Comparison of ENCODE assay signal across 16 cellular contexts in the genomic region with DNA sequence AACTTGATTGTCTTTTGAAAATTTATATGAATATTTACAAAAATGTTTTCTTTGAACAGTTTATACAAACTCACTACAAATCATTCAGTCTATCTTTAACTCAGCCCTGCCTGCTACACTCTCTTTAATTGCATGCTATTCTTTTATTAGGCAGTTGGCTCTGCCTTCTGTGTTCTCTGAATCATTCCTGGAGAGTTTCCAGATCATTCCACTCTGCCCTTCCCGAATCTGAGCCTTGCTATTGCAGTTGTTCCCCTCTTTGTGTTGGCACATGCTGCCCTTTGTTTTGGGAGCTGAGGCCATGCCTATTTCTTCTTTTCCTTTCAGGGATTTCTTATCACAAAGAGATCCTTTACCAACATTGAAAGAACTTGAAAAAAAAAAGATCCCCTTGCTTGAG. TPM values are rescaled to one million over a fixed set of nuclear protein-coding genes. Genes with fewer than 3 reads are reported as not detected.
DNase-seq lines count a peak whose midpoint lies in the region; ATAC-seq and TF ChIP-seq lines count a peak whose summit lies in the region.
"Had no signal": no experiment of that assay in that cellular context is flagged by ENCODE, and none has a peak within 500 bp of the region (broad histone marks: within the 10 kb centered on the region; RNA-seq: fewer than 3 reads in every experiment).

No MANE protein-coding gene starts in this region.

- no peaks in the 10 kb centered on the region for H4K20me1 ChIP-seq in PC-3 (ENCODE audit: low read length)
- H4K20me1 ChIP-seq in osteoblast (ENCODE audit: insufficient read depth, low read length) = no peaks in the 10 kb centered on the region
- H4K20me1 ChIP-seq: BLaER1 had no signal

- in situ Hi-C loops in G401 (cut with HindIII; ENCODE audit: low sequenced_read_pairs) = no loop called here

- H3K9ac ChIP-seq in PC-3 (ENCODE audit: low read length) = no peak overlapping the region
- H3K9ac ChIP-seq: BLaER1 had no signal

- H3K79me2 ChIP-seq in PC-3 (ENCODE audit: low read length) (no peaks in the 10 kb centered on the region), osteoblast (ENCODE audit: insufficient read depth, low read length) (no peaks in the 10 kb centered on the region)

- no peaks in the 10 kb centered on the region for H3K36me3 ChIP-seq in PC-3 (ENCODE audit: low read depth, low read length)
- H3K36me3 ChIP-seq in osteoblast (ENCODE audit: insufficient read depth, low read length) = no peaks in the 10 kb centered on the region
- H3K36me3 ChIP-seq in mucosa of descending colon (ENCODE audit: low read depth) = no peaks in the 10 kb centered on the region
- H3K36me3 ChIP-seq: ascending aorta, BLaER1 had no signal

- no peaks in the 10 kb centered on the region for H3F3A ChIP-seq in PC-3 (ENCODE audit: low read length, unreplicated experiment)

- H3K27me3 ChIP-seq in PC-3 (ENCODE audit: low read length) = no peaks in the 10 kb centered on the region
- no peaks in the 10 kb centered on the region for H3K27me3 ChIP-seq in osteoblast (ENCODE audit: insufficient read depth, low read length)
- H3K27me3 ChIP-seq: ascending aorta, BLaER1 had no signal

- H3K27me3 Mint-ChIP-seq in activated T-cell treated with anti-CD3 and anti-CD28 coated beads, Interleukin-2, amount 50 U/mL, for 4 hours (ENCODE audit: low read depth) = no peaks in the 10 kb centered on the region
- H3K27me3 Mint-ChIP-seq: naive B cell had no signal

- no peaks in the 10 kb centered on the region for H3K9me2 ChIP-seq in PC-3 (replicated peaks; ENCODE audit: low read length)

- TF ChIP-seq CTCF in PC-3 (conservative IDR thresholded peaks at IDR 0.05; ENCODE audit: low read depth, low read length) (no peak), osteoblast (IDR thresholded peaks at IDR 0.05; ENCODE audit: extremely low read depth, low read depth, low read length) (no peak), mucosa of descending colon (IDR thresholded peaks at IDR 0.05) (no peak)

- CTCF ChIA-PET in PC-3 (lab: Charles Lee) = no interaction called here

- no TSS peak for BruUV-seq in PC-3 (replicated peaks; lab: Mats Ljungman, UMichigan)

- H3K4me1 ChIP-seq in PC-3 (ENCODE audit: insufficient read depth, low read length) (no peaks in the 10 kb centered on the region), osteoblast (ENCODE audit: insufficient read depth, low read length) (no peaks in the 10 kb centered on the region), mucosa of descending colon (ENCODE audit: low read depth) (no peaks in the 10 kb centered on the region)
- H3K4me1 ChIP-seq: ascending aorta, BLaER1 had no signal

- H3K27ac ChIP-seq in PC-3 (ENCODE audit: low read length) (no peak overlapping the region), osteoblast (ENCODE audit: low read depth, low read length) (no peak overlapping the region)
- H3K27ac ChIP-seq: ascending aorta, BLaER1 had no signal

- H2AFZ ChIP-seq in PC-3 (ENCODE audit: low read length) (no peak overlapping the region), osteoblast (ENCODE audit: low read length) (no peak overlapping the region)

- peaks cover 9% of the 10 kb centered on the region for H3K9me3 Mint-ChIP-seq in activated T-cell treated with anti-CD3 and anti-CD28 coated beads, Interleukin-2, amount 50 U/mL, for 4 hours
- H3K9me3 Mint-ChIP-seq: activated T-helper 1 cell treated with anti-CD3 and anti-CD28 coated beads, Interleukin-12 subunit alpha, Interleukin-12 subunit beta, Interleukin-2, Interleukin-4 antibody, amounts not matched to agents 30 ng/mL and 10 ng/mL and 1 ng/mL, durations not matched to agents 14 hours and 24 hours and 36 hours had no signal

- DNase-seq in G401 (ENCODE audit: low spot score) = peak; percentile 16
- peak; percentile 73 for DNase-seq in PC-3
- DNase-seq in foreskin melanocyte = peak; percentile 84
- DNase-seq in osteoblast (ENCODE audit: insufficient read length, low spot score, missing footprints) = peak; percentile 9
- no peak for DNase-seq in activated T-cell treated with anti-CD3 and anti-CD28 coated beads, Interleukin-2, amount 50 U/mL, for 4 hours
- no peak for DNase-seq in NCI-H2081 treated with DMSO at 0.1 percent for 48 hours (lab: John Stamatoyannopoulos, UW)
- DNase-seq in mucosa of descending colon = no peak
- no peak for DNase-seq in stimulated activated naive CD4-positive, alpha-beta T cell treated with Interleukin-2 at 50 U/mL for 16 hours (lab: John Stamatoyannopoulos, UW)
- DNase-seq: MM.1S, naive B cell, NCI-H748 treated with DMSO at 0.1 percent for 48 hours had no signal

- ATAC-seq in PC-3 (peak; percentile 99), mucosa of descending colon (no peak)
- ATAC-seq in activated T-cell treated with anti-CD3 and anti-CD28 coated beads, Interleukin-2, amount 50 U/mL, for 4 hours = no peak
- ATAC-seq: activated CD4-positive, CD25-positive, alpha-beta regulatory T cell treated with anti-CD3 and anti-CD28 coated beads, Interleukin-2, amount 50 U/mL, for 24 hours had no signal

- no peaks in the 10 kb centered on the region for H3K9me3 ChIP-seq in PC-3 (ENCODE audit: low read length)
- H3K9me3 ChIP-seq in osteoblast (ENCODE audit: low read depth, low read length) = no peaks in the 10 kb centered on the region
- no peaks in the 10 kb centered on the region for H3K9me3 ChIP-seq in mucosa of descending colon
- H3K9me3 ChIP-seq: ascending aorta, BLaER1 had no signal

- H3K4me1 Mint-ChIP-seq in activated T-cell treated with anti-CD3 and anti-CD28 coated beads, Interleukin-2, amount 50 U/mL, for 4 hours (ENCODE audit: low read depth) = no peaks in the 10 kb centered on the region
- H3K4me1 Mint-ChIP-seq: naive B cell had no signal

- H3K4me2 ChIP-seq in PC-3 (ENCODE audit: low read length) (no peak overlapping the region), osteoblast (ENCODE audit: insufficient read depth, low read length) (no peak overlapping the region)
- H3K4me2 ChIP-seq: BLaER1 had no signal

- POLR2A ChIA-PET in PC-3 (lab: Charles Lee; ENCODE audit: unreplicated experiment) = no interaction called here

- intact Hi-C loops in PC-3 (cut with micrococcal nuclease) (no loop called here), mucosa of descending colon (cut with DNase I, micrococcal nuclease) (no loop called here)

- no peak overlapping the region for H3K4me3 ChIP-seq in PC-3 (ENCODE audit: low read length)
- H3K4me3 ChIP-seq in osteoblast (ENCODE audit: insufficient read depth, low read length) = no peak overlapping the region
- no peak overlapping the region for H3K4me3 ChIP-seq in mucosa of descending colon
- H3K4me3 ChIP-seq: ascending aorta, BLaER1 had no signal

- no peaks in the 10 kb centered on the region for H3K36me3 Mint-ChIP-seq in activated T-cell treated with anti-CD3 and anti-CD28 coated beads, Interleukin-2, amount 50 U/mL, for 4 hours (ENCODE audit: insufficient read depth)
- H3K36me3 Mint-ChIP-seq: naive B cell had no signal

- no peak overlapping the region for H3K4me3 Mint-ChIP-seq in activated T-cell treated with anti-CD3 and anti-CD28 coated beads, Interleukin-2, amount 50 U/mL, for 4 hours
- H3K4me3 Mint-ChIP-seq: activated T-helper 1 cell treated with anti-CD3 and anti-CD28 coated beads, Interleukin-12 subunit alpha, Interleukin-12 subunit beta, Interleukin-2, Interleukin-4 antibody, amounts not matched to agents 30 ng/mL and 10 ng/mL and 1 ng/mL, durations not matched to agents 14 hours and 24 hours and 36 hours; naive B cell had no signal

RNA-seq across cellular contexts. Expression of gene TECRL, which starts 8.7 kb away (rescaled TPM):
- total RNA-seq in G401 (2014; rRNA removed; shearing (Covaris generic)) = not detected in 2 replicates
- total RNA-seq in PC-3 (2014; rRNA removed) (not detected in 2 replicates), osteoblast (not detected in 2 replicates), mucosa of descending colon (under 1 TPM in 1 of 3 donors, not detected in 2; 0.55 TPM)
- total RNA-seq in activated T-cell treated with anti-CD3 and anti-CD28 coated beads, Interleukin-2, amount 50 U/mL, for 4 hours = not detected
- total RNA-seq: activated T-helper 1 cell treated with anti-CD3 and anti-CD28 coated beads, Interleukin-12 subunit alpha, Interleukin-12 subunit beta, Interleukin-2, Interleukin-4 antibody, amounts not matched to agents 30 ng/mL and 10 ng/mL and 1 ng/mL, durations not matched to agents 14 hours and 24 hours and 36 hours; ascending aorta; epithelial cell of proximal tubule had no signal

Comparison
In these comparisons a context has a peak if more than half of its experiments do, and no peak if none do; other contexts are left out.
1. DNase-seq: peak in G401 (single experiment), PC-3 (single experiment), foreskin melanocyte (single experiment) and osteoblast (single experiment); none in activated T-cell treated with anti-CD3 and anti-CD28 coated beads, Interleukin-2, amount 50 U/mL, for 4 hours (single experiment), NCI-H2081 treated with DMSO at 0.1 percent for 48 hours (single experiment), mucosa of descending colon (0 of 3) and stimulated activated naive CD4-positive, alpha-beta T cell treated with Interleukin-2 at 50 U/mL for 16 hours (single experiment).